ENCODE assay signal across 24 cellular contexts in genomic region chr7:121192834-121193233, GRCh38.
"Had no signal": no experiment of that assay in that cellular context is flagged by ENCODE, and none has a peak within 500 bp of the region (broad histone marks: within the 10 kb centered on the region; RNA-seq: fewer than 3 reads in every experiment).

No MANE protein-coding gene starts in this region.

- H3K4me1 ChIP-seq: left lung, stomach, testis had no signal

- H3K27me3 ChIP-seq: heart left ventricle, left lung, right atrium auricular region, stomach, testis had no signal

- H3K27ac Mint-ChIP-seq: activated B cell treated with CpG ODN at 0.5 μM for 24 hours; activated CD4-positive, alpha-beta memory T cell treated with anti-CD3 and anti-CD28 coated beads, Interleukin-2, amount 10 ng/mL, durations not matched to agents 7 days and 5 days; activated CD8-positive, alpha-beta memory T cell treated with anti-CD3 and anti-CD28 coated beads, Interleukin-2, amount 10 ng/mL, durations not matched to agents 7 days and 5 days; activated naive CD4-positive, alpha-beta T cell treated with anti-CD3 and anti-CD28 coated beads, Interleukin-2, amount 10 ng/mL, durations not matched to agents 7 days and 5 days; activated naive CD8-positive, alpha-beta T cell treated with anti-CD3 and anti-CD28 coated beads, Interleukin-2, amount 50 U/mL, for 24 hours; progenitor cell of endocrine pancreas; type B pancreatic cell had no signal

- H3K9me3 Mint-ChIP-seq: activated naive CD4-positive, alpha-beta T cell treated with anti-CD3 and anti-CD28 coated beads, Interleukin-2, amount 10 ng/mL, durations not matched to agents 7 days and 5 days had no signal

- H3K9me3 ChIP-seq: heart left ventricle, left lung, right atrium auricular region, stomach, testis had no signal

- H3K27me3 Mint-ChIP-seq: activated B cell treated with CpG ODN at 0.5 μM for 24 hours; activated CD8-positive, alpha-beta memory T cell treated with anti-CD3 and anti-CD28 coated beads, Interleukin-2, amount 10 ng/mL, durations not matched to agents 7 days and 5 days; activated naive CD4-positive, alpha-beta T cell treated with anti-CD3 and anti-CD28 coated beads, Interleukin-2, amount 10 ng/mL, durations not matched to agents 7 days and 5 days; activated naive CD8-positive, alpha-beta T cell treated with anti-CD3 and anti-CD28 coated beads, Interleukin-2, amount 50 U/mL, for 24 hours; progenitor cell of endocrine pancreas; type B pancreatic cell had no signal

- FAIRE-seq: bronchial epithelial cell had no signal

- H3K4me1 Mint-ChIP-seq: activated CD4-positive, alpha-beta memory T cell treated with anti-CD3 and anti-CD28 coated beads, Interleukin-2, amount 10 ng/mL, durations not matched to agents 7 days and 5 days; activated CD8-positive, alpha-beta memory T cell treated with anti-CD3 and anti-CD28 coated beads, Interleukin-2, amount 10 ng/mL, durations not matched to agents 7 days and 5 days; activated naive CD4-positive, alpha-beta T cell treated with anti-CD3 and anti-CD28 coated beads, Interleukin-2, amount 10 ng/mL, durations not matched to agents 7 days and 5 days; activated naive CD8-positive, alpha-beta T cell treated with anti-CD3 and anti-CD28 coated beads, Interleukin-2, amount 50 U/mL, for 24 hours had no signal

- H3K36me3 ChIP-seq: heart left ventricle, left lung, right atrium auricular region, stomach had no signal

- H3K36me3 Mint-ChIP-seq: activated naive CD4-positive, alpha-beta T cell treated with anti-CD3 and anti-CD28 coated beads, Interleukin-2, amount 10 ng/mL, durations not matched to agents 7 days and 5 days had no signal

- H3K27ac ChIP-seq: heart left ventricle, left lung, right atrium auricular region, skin epidermis, stomach, testis had no signal

- H3K4me3 Mint-ChIP-seq: activated B cell treated with CpG ODN at 0.5 μM for 24 hours; activated CD4-positive, alpha-beta memory T cell treated with anti-CD3 and anti-CD28 coated beads, Interleukin-2, amount 10 ng/mL, durations not matched to agents 7 days and 5 days; activated CD8-positive, alpha-beta memory T cell treated with anti-CD3 and anti-CD28 coated beads, Interleukin-2, amount 10 ng/mL, durations not matched to agents 7 days and 5 days; activated naive CD4-positive, alpha-beta T cell treated with anti-CD3 and anti-CD28 coated beads, Interleukin-2, amount 10 ng/mL, durations not matched to agents 7 days and 5 days; activated naive CD8-positive, alpha-beta T cell treated with anti-CD3 and anti-CD28 coated beads, Interleukin-2, amount 50 U/mL, for 24 hours; neural crest cell; type B pancreatic cell had no signal

- H3K4me3 ChIP-seq: heart left ventricle, left lung, right atrium auricular region, skin epidermis, stomach, testis had no signal

- DNase-seq: activated B cell treated with CpG ODN at 0.5 μM for 24 hours; activated CD4-positive, alpha-beta memory T cell treated with anti-CD3 and anti-CD28 coated beads, Interleukin-2, amount 10 ng/mL, durations not matched to agents 7 days and 5 days; activated CD4-positive, alpha-beta T cell treated with anti-CD3 and anti-CD28 coated beads for 4 hours; activated CD8-positive, alpha-beta memory T cell treated with anti-CD3 and anti-CD28 coated beads, Interleukin-2, amount 10 ng/mL, durations not matched to agents 7 days and 5 days; activated naive CD4-positive, alpha-beta T cell treated with anti-CD3 and anti-CD28 coated beads, Interleukin-2, amount 10 ng/mL, durations not matched to agents 7 days and 5 days; activated naive CD8-positive, alpha-beta T cell treated with anti-CD3 and anti-CD28 coated beads, Interleukin-2, amount 50 U/mL, for 24 hours; aorta; cerebellar nuclear complex; cortex of kidney; effector CD8-positive, alpha-beta T cell; foreskin melanocyte; heart left ventricle; left lung; stimulated activated CD4-positive, alpha-beta T cell treated with anti-CD3 and anti-CD28 coated beads, Interleukin-15, amount 100 ng/mL, for 24 hours; stimulated activated CD4-positive, alpha-beta T cell treated with anti-CD3 and anti-CD28 coated beads, Interleukin-2, amount 100 ng/mL, for 48 hours; stomach; testis had no signal

- ATAC-seq: activated CD8-positive, alpha-beta memory T cell treated with anti-CD3 and anti-CD28 coated beads, Interleukin-2, amount 10 ng/mL, durations not matched to agents 7 days and 5 days; activated naive CD8-positive, alpha-beta T cell treated with anti-CD3 and anti-CD28 coated beads, Interleukin-2, amount 50 U/mL, for 24 hours; esophagus mucosa; heart left ventricle; left lung had no signal
